ENCODE assay signal across 8 cellular contexts in the genomic region with DNA sequence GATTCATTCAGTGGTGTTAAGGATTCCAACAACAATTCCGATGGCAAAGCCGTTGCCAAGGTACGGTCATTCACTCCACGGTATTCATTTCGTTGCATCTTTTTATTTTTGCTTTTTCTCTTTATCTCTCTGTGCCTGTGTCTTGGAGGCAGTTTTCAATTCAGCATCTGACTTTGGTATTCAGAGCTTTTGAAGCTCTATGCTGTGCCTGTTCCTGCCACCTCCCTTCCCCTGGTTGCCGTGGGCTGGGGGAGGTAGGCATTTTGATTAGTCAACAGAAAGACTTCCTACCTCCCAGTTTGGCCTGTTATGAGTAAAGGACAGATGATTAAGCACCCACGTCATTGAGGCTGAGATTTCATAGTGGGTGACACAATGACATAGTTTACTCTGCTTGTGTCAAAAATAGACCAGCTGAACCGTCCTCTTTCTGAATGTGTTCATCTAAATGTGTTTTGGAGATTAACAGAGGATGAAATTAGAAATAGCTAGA.
A peak's percentile ranks its signal among the peaks of the same experiment; 100 is the strongest.
DNase-seq lines count a peak whose midpoint lies in the region; ATAC-seq and TF ChIP-seq lines count a peak whose summit lies in the region.

No MANE protein-coding gene starts in this region.

- H3K27me3 ChIP-seq in CD4-positive, alpha-beta memory T cell (ENCODE audit: insufficient read depth, low read length), result no peaks in the 10 kb centered on the region
- H3K27me3 ChIP-seq in esophagus squamous epithelium, result no peaks in the 10 kb centered on the region
- no peaks in the 10 kb centered on the region for H3K27me3 ChIP-seq in thoracic aorta (replicated peaks; ENCODE audit: insufficient read depth)

- peak in 3 of 4 donors; percentile 33 to 83 (median 47) for TF ChIP-seq POLR2A in esophagus squamous epithelium (IDR thresholded peaks at IDR 0.05)

- peaks cover 10% of the 10 kb centered on the region for H3K36me3 ChIP-seq in CD4-positive, alpha-beta memory T cell (ENCODE audit: insufficient read depth, low read length)
- H3K36me3 ChIP-seq in esophagus squamous epithelium, result peaks cover 0 to 34% (median 5%) of the 10 kb centered on the region in 3 donors
- H3K36me3 ChIP-seq in thoracic aorta, result peaks cover 14% of the 10 kb centered on the region

- DNase-seq in CD4-positive, alpha-beta memory T cell, result peak; percentile 83 to 94 (median 88)
- peak; percentile 92 for DNase-seq in LHCN-M2 (ENCODE audit: low read depth)
- peak; percentile 68 for DNase-seq in activated CD8-positive, alpha-beta memory T cell treated with anti-CD3 and anti-CD28 coated beads, Interleukin-2, amount 50 U/mL, for 4 hours
- DNase-seq in esophagus squamous epithelium (lab: John Stamatoyannopoulos, UW), result no peak
- DNase-seq in occipital lobe (lab: John Stamatoyannopoulos, UW), result peak; percentile 25
- peak; percentile 73 for DNase-seq in thoracic aorta (ENCODE audit: low spot score)
- DNase-seq in NCI-H526 (lab: John Stamatoyannopoulos, UW), result no peak

- POLR2A ChIA-PET in CD4-positive, alpha-beta memory T cell (lab: Charles Lee; ENCODE audit: partially characterized antibody), result interaction anchor here (0.8 to 10.1 kb wide), 22 partner anchors 10 to 766 kb away, joined by 3 to 251 read pairs (median 6); partner anchors contain the start of genes ARID5B and EGR2

- peaks cover 0 to 2% (median 0%) of the 10 kb centered on the region in 8 donors for H3K9me3 Mint-ChIP-seq in CD4-positive, alpha-beta memory T cell

- H3K4me3 ChIP-seq in CD4-positive, alpha-beta memory T cell (ENCODE audit: low read length in 2 of 2), result peak overlapping the region; percentile 69 to 82
- H3K4me3 ChIP-seq in esophagus squamous epithelium, result peak overlapping the region; percentile 32 to 71 (median 50)
- peak overlapping the region; percentile 83 for H3K4me3 ChIP-seq in thoracic aorta

- peaks cover 36 to 53% of the 10 kb centered on the region in 2 donors for H3K36me3 Mint-ChIP-seq in CD4-positive, alpha-beta memory T cell

- no peak for TF ChIP-seq CTCF in esophagus squamous epithelium (IDR thresholded peaks at IDR 0.05)
- no peak for TF ChIP-seq CTCF in thoracic aorta (IDR thresholded peaks at IDR 0.05)

- peak overlapping the region; percentile 92 to 100 (median 98) for H3K27ac Mint-ChIP-seq in CD4-positive, alpha-beta memory T cell

- H3K4me1 Mint-ChIP-seq in CD4-positive, alpha-beta memory T cell, result peaks cover 67 to 98% (median 76%) of the 10 kb centered on the region in 4 donors

- WGBS in esophagus squamous epithelium, 2 donors, result 9 to 15% methylated on average over 7 to 8 of the region's 8 CpGs

- no peaks in the 10 kb centered on the region for H3K9me3 ChIP-seq in CD4-positive, alpha-beta memory T cell (ENCODE audit: control insufficient read depth in 1 of 2, low read length in 2 of 2)
- H3K9me3 ChIP-seq in esophagus squamous epithelium, result no peaks in the 10 kb centered on the region
- H3K9me3 ChIP-seq in thoracic aorta, result no peaks in the 10 kb centered on the region

- ATAC-seq in GM21447 (IDR thresholded peaks at IDR 0.05; ENCODE audit: unreplicated experiment) (peak; percentile 37), thoracic aorta (ENCODE audit: insufficient number of reproducible peaks, low FRiP score, low read depth) (peak; percentile 80)

- peak overlapping the region; percentile 89 to 98 (median 91) for H3K4me3 Mint-ChIP-seq in CD4-positive, alpha-beta memory T cell

- no peaks in the 10 kb centered on the region for H3K27me3 Mint-ChIP-seq in CD4-positive, alpha-beta memory T cell

- peaks cover 78% of the 10 kb centered on the region for H3K4me1 ChIP-seq in CD4-positive, alpha-beta memory T cell (ENCODE audit: insufficient read depth, low read length)
- H3K4me1 ChIP-seq in esophagus squamous epithelium (peaks cover 30 to 100% (median 40%) of the 10 kb centered on the region in 3 donors), thoracic aorta (ENCODE audit: control insufficient read depth in 1 of 2, low read depth in 2 of 2) (peaks cover 67 to 77% of the 10 kb centered on the region in 2 donors)

- intact Hi-C loops in CD4-positive, alpha-beta memory T cell (cut with micrococcal nuclease), result loop anchor here (1.0 to 2.0 kb wide), 4 partner anchors 30 to 151 kb away; no protein-coding TSS in a partner anchor
- intact Hi-C loops in esophagus squamous epithelium (cut with DNase I), result no loop called here

- peak overlapping the region; percentile 87 for H3K27ac ChIP-seq in CD4-positive, alpha-beta memory T cell (ENCODE audit: low read depth, low read length)
- H3K27ac ChIP-seq in esophagus squamous epithelium (peak overlapping the region; percentile 86 to 97 (median 94)), thoracic aorta (peak overlapping the region; percentile 92 to 96)

- CTCF ChIA-PET in CD4-positive, alpha-beta memory T cell (lab: Charles Lee; ENCODE audit: partially characterized antibody), result interaction anchor here (0.8 to 5.9 kb wide), 13 partner anchors 8 to 194 kb away, joined by 3 to 69 read pairs (median 5); partner anchors contain the start of gene ARID5B

Comparison
In these comparisons a context has a peak if more than half of its experiments do, and no peak if none do; other contexts are left out.
1. DNase-seq: peak in CD4-positive, alpha-beta memory T cell (5 of 5), LHCN-M2 (single experiment), activated CD8-positive, alpha-beta memory T cell treated with anti-CD3 and anti-CD28 coated beads, Interleukin-2, amount 50 U/mL, for 4 hours (single experiment), occipital lobe (single experiment) and thoracic aorta (single experiment); none in esophagus squamous epithelium (single experiment) and NCI-H526 (0 of 2).
2. Peak in every context shown above with its lines, with median percentiles within 50 percentile points of each other: H3K27ac ChIP-seq and H3K4me3 ChIP-seq.